In the genomic region with DNA sequence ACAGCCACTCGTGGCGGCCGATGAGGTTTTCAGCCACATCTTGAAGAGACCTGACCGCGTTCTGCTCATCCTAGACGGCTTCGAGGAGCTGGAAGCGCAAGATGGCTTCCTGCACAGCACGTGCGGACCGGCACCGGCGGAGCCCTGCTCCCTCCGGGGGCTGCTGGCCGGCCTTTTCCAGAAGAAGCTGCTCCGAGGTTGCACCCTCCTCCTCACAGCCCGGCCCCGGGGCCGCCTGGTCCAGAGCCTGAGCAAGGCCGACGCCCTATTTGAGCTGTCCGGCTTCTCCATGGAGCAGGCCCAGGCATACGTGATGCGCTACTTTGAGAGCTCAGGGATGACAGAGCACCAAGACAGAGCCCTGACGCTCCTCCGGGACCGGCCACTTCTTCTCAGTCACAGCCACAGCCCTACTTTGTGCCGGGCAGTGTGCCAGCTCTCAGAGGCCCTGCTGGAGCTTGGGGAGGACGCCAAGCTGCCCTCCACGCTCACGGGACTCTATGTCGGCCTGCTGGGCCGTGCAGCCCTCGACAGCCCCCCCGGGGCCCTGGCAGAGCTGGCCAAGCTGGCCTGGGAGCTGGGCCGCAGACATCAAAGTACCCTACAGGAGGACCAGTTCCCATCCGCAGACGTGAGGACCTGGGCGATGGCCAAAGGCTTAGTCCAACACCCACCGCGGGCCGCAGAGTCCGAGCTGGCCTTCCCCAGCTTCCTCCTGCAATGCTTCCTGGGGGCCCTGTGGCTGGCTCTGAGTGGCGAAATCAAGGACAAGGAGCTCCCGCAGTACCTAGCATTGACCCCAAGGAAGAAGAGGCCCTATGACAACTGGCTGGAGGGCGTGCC, we compare ENCODE assay signal across 27 cellular contexts. TPM values are rescaled to one million over a fixed set of nuclear protein-coding genes. Genes with fewer than 3 reads are reported as not detected.
DNase-seq lines count a peak whose midpoint lies in the region; ATAC-seq, FAIRE-seq and TF ChIP-seq lines count a peak whose summit lies in the region.
"Had no signal": no experiment of that assay in that cellular context is flagged by ENCODE, and none has a peak within 500 bp of the region (broad histone marks: within the 10 kb centered on the region; RNA-seq: fewer than 3 reads in every experiment).

No MANE protein-coding gene starts in this region.

- no peak for FAIRE-seq in A549 (lab: Jason Lieb, UNC)
- FAIRE-seq: GM18507 had no signal

- H3K27ac Mint-ChIP-seq in dendritic cell treated with granulocyte-macrophage colony-stimulating factor and Interleukin-4, amounts not matched to agents 40 ng/mL and 50 ng/mL, for 4 days = peak overlapping the region; percentile 38
- H3K27ac Mint-ChIP-seq: activated naive CD8-positive, alpha-beta T cell treated with anti-CD3 and anti-CD28 coated beads, Interleukin-2, amount 10 ng/mL, durations not matched to agents 7 days and 5 days; H9; T-helper 2 cell treated with Interferon-gamma antibody and Interleukin-4, amounts not matched to agents 5 μg/mL and 100 μg/mL, for 36 hours had no signal

- no peak for DNase-seq in A549 (ENCODE audit: low read depth in 1 of 2, low spot score in 1 of 2)
- peak; percentile 75 for DNase-seq in lower lobe of right lung
- DNase-seq in LoVo (ENCODE audit: low spot score) = no peak
- no peak for DNase-seq in COLO829 (ENCODE audit: low spot score)
- DNase-seq in HuH-7 (ENCODE audit: low spot score) = no peak
- no peak for DNase-seq in islet precursor cell
- DNase-seq: activated CD4-positive, alpha-beta T cell treated with anti-CD3 and anti-CD28 coated beads for 48 hours; activated CD8-positive, alpha-beta memory T cell treated with anti-CD3 and anti-CD28 coated beads for 24 hours; activated gamma-delta T cell; activated naive CD8-positive, alpha-beta T cell treated with anti-CD3 and anti-CD28 coated beads, Interleukin-2, amount 10 ng/mL, durations not matched to agents 7 days and 5 days; Caco-2; DMS79 treated with DMSO at 0.1 percent for 48 hours; effector memory CD4-positive, alpha-beta T cell; H9; naive B cell; NCI-H2081 treated with DMSO at 0.1 percent for 48 hours; NCI-H345; stimulated activated CD8-positive, alpha-beta memory T cell treated with anti-CD3 and anti-CD28 coated beads, Interleukin-4, amount 100 ng/mL, for 48 hours; transverse colon had no signal

- H3K27ac ChIP-seq in A549 (no peak overlapping the region), lower lobe of right lung (no peak overlapping the region)
- H3K27ac ChIP-seq: BLaER1, prostate gland, transverse colon had no signal

- TF ChIP-seq RAD21 in A549 (conservative IDR thresholded peaks at IDR 0.05 in 1 of 2, IDR thresholded peaks at IDR 0.05 in 1 of 2) (no peak), Ishikawa (IDR thresholded peaks at IDR 0.05; ENCODE audit: low read depth) (no peak)

- H3K27me3 Mint-ChIP-seq in dendritic cell treated with granulocyte-macrophage colony-stimulating factor and Interleukin-4, amounts not matched to agents 40 ng/mL and 50 ng/mL, for 4 days = no peaks in the 10 kb centered on the region
- H3K27me3 Mint-ChIP-seq: activated naive CD8-positive, alpha-beta T cell treated with anti-CD3 and anti-CD28 coated beads, Interleukin-2, amount 10 ng/mL, durations not matched to agents 7 days and 5 days; naive B cell had no signal

- no peak overlapping the region for H3K4me2 ChIP-seq in A549
- H3K4me2 ChIP-seq: BLaER1 had no signal

- H3K4me1 ChIP-seq in A549 = no peaks in the 10 kb centered on the region
- no peaks in the 10 kb centered on the region for H3K4me1 ChIP-seq in lower lobe of right lung
- H3K4me1 ChIP-seq: Caco-2, prostate gland, transverse colon had no signal

- TF ChIP-seq EP300 in A549 (IDR thresholded peaks at IDR 0.05) (no peak), Ishikawa (IDR thresholded peaks at IDR 0.05; ENCODE audit: borderline replicate concordance) (no peak)

- no peaks in the 10 kb centered on the region for H3K27me3 ChIP-seq in lower lobe of right lung (ENCODE audit: low read depth)
- H3K27me3 ChIP-seq: BLaER1, transverse colon had no signal

- peaks cover 89% of the 10 kb centered on the region for H3K36me3 ChIP-seq in lower lobe of right lung
- H3K36me3 ChIP-seq: prostate gland, transverse colon had no signal

- H3K9me3 ChIP-seq in A549 (peaks cover 8% of the 10 kb centered on the region; the same call in 2 of the 3 replicates), lower lobe of right lung (no peaks in the 10 kb centered on the region)
- H3K9me3 ChIP-seq: Caco-2, prostate gland, transverse colon had no signal

- peaks cover 93% of the 10 kb centered on the region for H3K4me1 Mint-ChIP-seq in dendritic cell treated with granulocyte-macrophage colony-stimulating factor and Interleukin-4, amounts not matched to agents 40 ng/mL and 50 ng/mL, for 4 days (ENCODE audit: low read depth)
- H3K4me1 Mint-ChIP-seq: activated naive CD8-positive, alpha-beta T cell treated with anti-CD3 and anti-CD28 coated beads, Interleukin-2, amount 10 ng/mL, durations not matched to agents 7 days and 5 days; H9 had no signal

- POLR2A ChIA-PET in A549 (lab: Yijun Ruan, JAX) = no interaction called here

- ATAC-seq in A549 (peak; percentile 27 to 33; a peak in 4 of 6 replicates), lower lobe of right lung (peak; percentile 71 to 79)

- no peaks in the 10 kb centered on the region for H3K9me3 Mint-ChIP-seq in dendritic cell treated with granulocyte-macrophage colony-stimulating factor and Interleukin-4, amounts not matched to agents 40 ng/mL and 50 ng/mL, for 4 days
- H3K9me3 Mint-ChIP-seq: activated naive CD8-positive, alpha-beta T cell treated with anti-CD3 and anti-CD28 coated beads, Interleukin-2, amount 10 ng/mL, durations not matched to agents 7 days and 5 days; naive B cell had no signal

- no peak for TF ChIP-seq POLR2A in A549 (IDR thresholded peaks at IDR 0.05; ENCODE audit: low read length)

- H3K4me3 ChIP-seq in A549 = no peak overlapping the region
- H3K4me3 ChIP-seq in lower lobe of right lung = no peak overlapping the region
- H3K4me3 ChIP-seq: BLaER1, prostate gland, transverse colon had no signal

- peaks cover 100% of the 10 kb centered on the region for H3K36me3 Mint-ChIP-seq in dendritic cell treated with granulocyte-macrophage colony-stimulating factor and Interleukin-4, amounts not matched to agents 40 ng/mL and 50 ng/mL, for 4 days (ENCODE audit: low read depth)

- CTCF ChIA-PET in A549 (lab: Yijun Ruan, JAX) = interaction anchor here (0.5 to 8.8 kb wide), 3 partner anchors 10 to 174 kb away, joined by 3 to 53 read pairs (median 3); no protein-coding TSS in a partner anchor

- 63% methylated on average over 7 of the region's 46 CpGs for WGBS in A549 (ENCODE audit: missing lambda C conversion rate)

- H3K4me3 Mint-ChIP-seq in dendritic cell treated with granulocyte-macrophage colony-stimulating factor and Interleukin-4, amounts not matched to agents 40 ng/mL and 50 ng/mL, for 4 days = no peak overlapping the region
- H3K4me3 Mint-ChIP-seq: activated naive CD8-positive, alpha-beta T cell treated with anti-CD3 and anti-CD28 coated beads, Interleukin-2, amount 10 ng/mL, durations not matched to agents 7 days and 5 days; H9; T-helper 2 cell treated with Interferon-gamma antibody and Interleukin-4, amounts not matched to agents 5 μg/mL and 100 μg/mL, for 36 hours had no signal

- TF ChIP-seq CTCF in A549 (IDR thresholded peaks at IDR 0.05) (no peak), lower lobe of right lung (IDR thresholded peaks at IDR 0.05) (no peak)

- intact Hi-C loops in dendritic cell treated with granulocyte-macrophage colony-stimulating factor and Interleukin-4, amounts not matched to agents 40 ng/mL and 50 ng/mL, for 4 days (cut with micrococcal nuclease) = no loop called here
- intact Hi-C loops in lower lobe of right lung (cut with DNase I) = no loop called here

TF ChIP-seq in A549, 52 proteins besides CTCF, POLR2A, EP300 and RAD21 (continues in another document):
- TF ChIP-seq HOXA7 (CRISPR knock-in tag; IDR thresholded peaks at IDR 0.05) (no peak), KDM5A (IDR thresholded peaks at IDR 0.05) (no peak), CEBPB (IDR thresholded peaks at IDR 0.05) (no peak), ESRRA (IDR thresholded peaks at IDR 0.05; ENCODE audit: borderline replicate concordance, low read length) (no peak), POLR2AphosphoS2 (conservative IDR thresholded peaks at IDR 0.05; ENCODE audit: low read length) (no peak), MAFK (IDR thresholded peaks at IDR 0.05; ENCODE audit: partially characterized antibody) (no peak)

TF ChIP-seq in Ishikawa, 13 proteins besides CTCF, POLR2A, EP300 and RAD21 (continues in another document):
- TF ChIP-seq TCF12 (IDR thresholded peaks at IDR 0.05; ENCODE audit: low read depth) (no peak), TAF1 (IDR thresholded peaks at IDR 0.05; ENCODE audit: low read depth) (no peak), CREB1 (IDR thresholded peaks at IDR 0.05; ENCODE audit: low read depth) (no peak)

RNA-seq across cellular contexts. Expression of gene CIITA, which starts 30.1 kb away (rescaled TPM):
- polyA plus RNA-seq in A549 (2011; rRNA removed) = not detected in 2 replicates
- 0.03 TPM in 2 replicates for polyA plus RNA-seq in A549 (2012; cell fraction: cytosol; rRNA removed)
- polyA plus RNA-seq in A549 (2012; cell fraction: nucleus; rRNA removed) = 0.04 TPM in 1 of 2 replicates, not detected in the other
- polyA plus RNA-seq in A549 (2017; fragmentation: RNase III; extraction: RNeasy Plus Mini Kit Qiagen cat#74134 plus additional on column Dnase treatment) = 0.06 to 0.07 TPM in 2 of 3 replicates, not detected in the other
- polyA minus RNA-seq in A549 (2011; rRNA and poly(A)+ RNA removed) = not detected in 2 replicates
- 119 TPM for total RNA-seq in lower lobe of right lung
- total RNA-seq: epithelial cell of proximal tubule, H9, MCF 10A had no signal

RNA-seq across cellular contexts. Expression of gene DEXI, which starts 35.1 kb away (rescaled TPM):
- 22.0 and 27.1 TPM in 2 replicates for polyA plus RNA-seq in A549 (2011; rRNA removed)
- 45.9 and 57.8 TPM in 2 replicates for polyA plus RNA-seq in A549 (2012; cell fraction: cytosol; rRNA removed)
- 45.3 and 46.2 TPM in 2 replicates for polyA plus RNA-seq in A549 (2012; cell fraction: nucleus; rRNA removed)
- 31.9 to 34.0 TPM (median 33.0 TPM) in 3 replicates for polyA plus RNA-seq in A549 (2017; fragmentation: RNase III; extraction: RNeasy Plus Mini Kit Qiagen cat#74134 plus additional on column Dnase treatment)
- polyA minus RNA-seq in A549 (2011; rRNA and poly(A)+ RNA removed) = 16.8 and 26.1 TPM in 2 replicates
- total RNA-seq in lower lobe of right lung = 29.9 TPM

RNA-seq across cellular contexts. Expression of gene CLEC16A, which starts 37.2 kb away (rescaled TPM):
- polyA plus RNA-seq in A549 (2011; rRNA removed) (10.4 and 10.6 TPM in 2 replicates), A549 (2017; fragmentation: RNase III; extraction: RNeasy Plus Mini Kit Qiagen cat#74134 plus additional on column Dnase treatment) (8.3 to 8.5 TPM (median 8.4 TPM) in 3 replicates)
- 8.6 and 10.8 TPM in 2 replicates for polyA plus RNA-seq in A549 (2012; cell fraction: cytosol; rRNA removed)
- 14.2 and 15.6 TPM in 2 replicates for polyA plus RNA-seq in A549 (2012; cell fraction: nucleus; rRNA removed)
- 27.4 and 34.2 TPM in 2 replicates for polyA minus RNA-seq in A549 (2011; rRNA and poly(A)+ RNA removed)
- total RNA-seq in lower lobe of right lung = 34.6 TPM
